Comparison of ENCODE assay signal across 10 cellular contexts in the genomic region with DNA sequence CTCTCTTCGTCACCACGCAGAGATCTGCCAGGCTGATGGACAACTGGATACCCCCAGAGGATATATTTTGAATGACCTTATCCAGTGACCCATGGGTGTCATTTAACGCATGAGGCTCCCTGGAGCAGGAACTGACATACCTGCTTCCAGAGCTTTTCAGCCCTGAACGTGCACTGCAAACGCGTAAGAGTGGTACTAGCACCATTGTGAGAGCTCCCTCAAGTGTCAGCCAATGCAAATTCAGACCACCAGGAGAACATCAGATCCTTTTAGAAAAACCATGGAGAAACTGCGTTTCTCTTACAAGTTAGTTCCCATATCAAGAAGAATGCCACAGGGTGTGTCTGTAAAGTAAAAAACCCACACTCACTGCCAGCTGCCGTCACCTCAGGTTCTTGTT. TPM values are rescaled to one million over a fixed set of nuclear protein-coding genes. Genes with fewer than 3 reads are reported as not detected.
DNase-seq lines count a peak whose midpoint lies in the region; ATAC-seq and TF ChIP-seq lines count a peak whose summit lies in the region.
"Had no signal": no experiment of that assay in that cellular context is flagged by ENCODE, and none has a peak within 500 bp of the region (broad histone marks: within the 10 kb centered on the region; RNA-seq: fewer than 3 reads in every experiment).

No MANE protein-coding gene starts in this region.

- H3K4me3 ChIP-seq in CD4-positive, CD25-positive, alpha-beta regulatory T cell (ENCODE audit: low read depth, low read length): no peak overlapping the region
- H3K4me3 ChIP-seq in RWPE2 (ENCODE audit: severe bottlenecking) (no peak overlapping the region), spleen (no peak overlapping the region)
- H3K4me3 ChIP-seq: uterus had no signal

- H3K79me2 ChIP-seq in H9 (ENCODE audit: insufficient read depth, low read length): no peaks in the 10 kb centered on the region

- H4K20me1 ChIP-seq in H9 (ENCODE audit: control insufficient read depth, insufficient read depth, insufficient read length): no peaks in the 10 kb centered on the region

- H3K4me1 Mint-ChIP-seq in CD4-positive, CD25-positive, alpha-beta regulatory T cell: no peaks in the 10 kb centered on the region
- no peaks in the 10 kb centered on the region for H3K4me1 Mint-ChIP-seq in H9
- H3K4me1 Mint-ChIP-seq in activated CD8-positive, alpha-beta memory T cell treated with anti-CD3 and anti-CD28 coated beads, Interleukin-2, amount 10 ng/mL, durations not matched to agents 7 days and 5 days: no peaks in the 10 kb centered on the region

- H3K4me2 ChIP-seq in H9 (ENCODE audit: insufficient read depth, insufficient read length, low read length): no peak overlapping the region

- TF ChIP-seq CTCF in H9 (conservative IDR thresholded peaks at IDR 0.05) (peak; percentile 47), RWPE2 (IDR thresholded peaks at IDR 0.05; ENCODE audit: poor library complexity, severe bottlenecking) (peak; percentile 19), spleen (IDR thresholded peaks at IDR 0.05 in 8 of 11, conservative IDR thresholded peaks at IDR 0.05 in 3 of 11) (no peak)

- H3K27ac Mint-ChIP-seq in CD4-positive, CD25-positive, alpha-beta regulatory T cell: no peak overlapping the region
- no peak overlapping the region for H3K27ac Mint-ChIP-seq in H9
- H3K27ac Mint-ChIP-seq in activated CD8-positive, alpha-beta memory T cell treated with anti-CD3 and anti-CD28 coated beads, Interleukin-2, amount 10 ng/mL, durations not matched to agents 7 days and 5 days: no peak overlapping the region

- H3K27me3 Mint-ChIP-seq in CD4-positive, CD25-positive, alpha-beta regulatory T cell: peaks cover 4% of the 10 kb centered on the region
- peaks cover 9% of the 10 kb centered on the region; the same call in 1 of the 2 replicates for H3K27me3 Mint-ChIP-seq in H9 (ENCODE audit: low read depth)
- H3K27me3 Mint-ChIP-seq in activated CD8-positive, alpha-beta memory T cell treated with anti-CD3 and anti-CD28 coated beads, Interleukin-2, amount 10 ng/mL, durations not matched to agents 7 days and 5 days: peaks cover 6% of the 10 kb centered on the region

- H2BK12ac ChIP-seq in H9 (ENCODE audit: insufficient read length, low read depth, low read length): no peak overlapping the region

- H3K9me3 ChIP-seq in CD4-positive, CD25-positive, alpha-beta regulatory T cell (ENCODE audit: control insufficient read depth in 2 of 2, low read length in 2 of 2): no peaks in the 10 kb centered on the region
- H3K9me3 ChIP-seq in H9 (ENCODE audit: control insufficient read depth, low read depth, low read length): peaks cover 36% of the 10 kb centered on the region
- H3K9me3 ChIP-seq in RWPE2 (ENCODE audit: severe bottlenecking): no peaks in the 10 kb centered on the region
- peaks cover 0 to 6% (median 0%) of the 10 kb centered on the region in 8 donors for H3K9me3 ChIP-seq in spleen
- H3K9me3 ChIP-seq: uterus had no signal

- H3K36me3 Mint-ChIP-seq in CD4-positive, CD25-positive, alpha-beta regulatory T cell: no peaks in the 10 kb centered on the region
- H3K36me3 Mint-ChIP-seq in H9 (ENCODE audit: insufficient read depth in 1 of 3, low read depth in 3 of 3): 0 out of 7 replicates have a peak, but pooled peaks cover 0 to 2% (median 0%) of the 10 kb centered on the region in 3 experiments
- no peaks in the 10 kb centered on the region for H3K36me3 Mint-ChIP-seq in activated CD8-positive, alpha-beta memory T cell treated with anti-CD3 and anti-CD28 coated beads, Interleukin-2, amount 10 ng/mL, durations not matched to agents 7 days and 5 days

- H2BK120ac ChIP-seq in H9 (ENCODE audit: low read depth, low read length, poor library complexity, severe bottlenecking): no peak overlapping the region

- no peak overlapping the region for H4K8ac ChIP-seq in H9 (replicated peaks; ENCODE audit: insufficient read length, low read depth, low read length)

- H3K18ac ChIP-seq in H9 (ENCODE audit: insufficient read length, low read depth, low read length): no peak overlapping the region

- no peak overlapping the region for H3K27ac ChIP-seq in CD4-positive, CD25-positive, alpha-beta regulatory T cell (ENCODE audit: insufficient read depth, low read length, poor library complexity, severe bottlenecking)
- H3K27ac ChIP-seq in H9 (ENCODE audit: insufficient read length, low read depth, low read length) (no peak overlapping the region), RWPE2 (ENCODE audit: poor library complexity, severe bottlenecking) (no peak overlapping the region), spleen (no peak overlapping the region)
- H3K27ac ChIP-seq: uterus had no signal

- no peaks in the 10 kb centered on the region for H3K36me3 ChIP-seq in CD4-positive, CD25-positive, alpha-beta regulatory T cell (ENCODE audit: control insufficient read depth, insufficient read depth, low read length)
- H3K36me3 ChIP-seq in RWPE2 (ENCODE audit: low read depth) (no peaks in the 10 kb centered on the region), spleen (no peaks in the 10 kb centered on the region)
- H3K36me3 ChIP-seq: uterus had no signal

- no peak overlapping the region for H2AK5ac ChIP-seq in H9 (ENCODE audit: insufficient read length, low read length)

- H3T11ph ChIP-seq in H9 (ENCODE audit: low read length): no peak overlapping the region

- H2BK5ac ChIP-seq in H9 (ENCODE audit: insufficient read length, low read length): no peak overlapping the region

- H3K56ac ChIP-seq in H9 (ENCODE audit: insufficient read length, low read depth, low read length): no peak overlapping the region

- ATAC-seq in CD4-positive, CD25-positive, alpha-beta regulatory T cell (ENCODE audit: low read depth in 2 of 2): no peak
- no peak for ATAC-seq in RWPE2 (ENCODE audit: low read depth)
- no peak for ATAC-seq in HG02884 (IDR thresholded peaks at IDR 0.05; ENCODE audit: unreplicated experiment)
- ATAC-seq in HG03571 (IDR thresholded peaks at IDR 0.05; ENCODE audit: unreplicated experiment): no peak
- no peak for ATAC-seq in activated CD8-positive, alpha-beta memory T cell treated with anti-CD3 and anti-CD28 coated beads, Interleukin-2, amount 10 ng/mL, durations not matched to agents 7 days and 5 days

- no peak overlapping the region for H2BK20ac ChIP-seq in H9 (ENCODE audit: low read depth, low read length, poor library complexity, severe bottlenecking)

- peak in 2 of 3 donors; percentile 5 to 8 for DNase-seq in CD4-positive, CD25-positive, alpha-beta regulatory T cell
- DNase-seq in H9 (no peak), RWPE2 (ENCODE audit: low spot score) (no peak), kidney glomerular epithelial cell (lab: John Stamatoyannopoulos, UW) (peak; percentile 11), spleen (no peak)
- no peak for DNase-seq in activated CD8-positive, alpha-beta memory T cell treated with anti-CD3 and anti-CD28 coated beads, Interleukin-2, amount 10 ng/mL, durations not matched to agents 7 days and 5 days
- DNase-seq: uterus had no signal

- intact Hi-C loops in spleen (cut with DNase I; ENCODE audit: low total_unique reads): no loop called here

- no peak overlapping the region for H3K9ac ChIP-seq in H9 (ENCODE audit: extremely low read depth, insufficient read length, low read length)

- no peak for TF ChIP-seq POLR2A in spleen (IDR thresholded peaks at IDR 0.05)

- H3K9me3 Mint-ChIP-seq in CD4-positive, CD25-positive, alpha-beta regulatory T cell: no peaks in the 10 kb centered on the region
- H3K9me3 Mint-ChIP-seq in H9: peaks cover 68 to 83% of the 10 kb centered on the region in 2 experiments
- H3K9me3 Mint-ChIP-seq in activated CD8-positive, alpha-beta memory T cell treated with anti-CD3 and anti-CD28 coated beads, Interleukin-2, amount 10 ng/mL, durations not matched to agents 7 days and 5 days (ENCODE audit: low read depth): no peaks in the 10 kb centered on the region

- no peak overlapping the region for H3K4me3 Mint-ChIP-seq in CD4-positive, CD25-positive, alpha-beta regulatory T cell
- no peak overlapping the region for H3K4me3 Mint-ChIP-seq in H9
- H3K4me3 Mint-ChIP-seq in activated CD8-positive, alpha-beta memory T cell treated with anti-CD3 and anti-CD28 coated beads, Interleukin-2, amount 10 ng/mL, durations not matched to agents 7 days and 5 days: no peak overlapping the region

- H4K91ac ChIP-seq in H9 (ENCODE audit: insufficient read length, low read depth, low read length): no peak overlapping the region

- H3K79me1 ChIP-seq in H9 (ENCODE audit: insufficient read depth, low read depth, low read length, poor library complexity, severe bottlenecking): no peaks in the 10 kb centered on the region

- H3K4me1 ChIP-seq in CD4-positive, CD25-positive, alpha-beta regulatory T cell (ENCODE audit: control insufficient read depth, insufficient read depth, low read length, poor library complexity, severe bottlenecking): no peaks in the 10 kb centered on the region
- H3K4me1 ChIP-seq in H9 (ENCODE audit: insufficient read depth, low read length) (no peaks in the 10 kb centered on the region), RWPE2 (ENCODE audit: insufficient read depth, poor library complexity, severe bottlenecking) (peaks cover 12% of the 10 kb centered on the region), spleen (no peaks in the 10 kb centered on the region)
- H3K4me1 ChIP-seq: uterus had no signal

- H4K5ac ChIP-seq in H9 (ENCODE audit: insufficient read length, low read depth, low read length): no peak overlapping the region

- no peaks in the 10 kb centered on the region for H3K23me2 ChIP-seq in H9 (ENCODE audit: insufficient read length, low read depth, low read length, poor library complexity, severe bottlenecking)

- H3K27me3 ChIP-seq in CD4-positive, CD25-positive, alpha-beta regulatory T cell (ENCODE audit: control insufficient read depth, insufficient read depth, low read length): no peaks in the 10 kb centered on the region
- H3K27me3 ChIP-seq in H9 (ENCODE audit: insufficient read depth, low read length): peaks cover 2% of the 10 kb centered on the region; the same call in 1 of the 2 replicates
- no peaks in the 10 kb centered on the region for H3K27me3 ChIP-seq in RWPE2 (ENCODE audit: insufficient read depth, poor library complexity, severe bottlenecking)
- peaks cover 0 to 9% (median 0%) of the 10 kb centered on the region in 7 donors for H3K27me3 ChIP-seq in spleen (replicated peaks in 1 of 7)

- CTCF ChIA-PET in activated CD8-positive, alpha-beta memory T cell treated with anti-CD3 and anti-CD28 coated beads, Interleukin-2, amount 10 ng/mL, durations not matched to agents 7 days and 5 days (lab: Charles Lee): interaction anchor here (0.8 to 2.2 kb wide), 4 partner anchors 25 to 497 kb away, joined by 3 to 11 read pairs (median 6); no protein-coding TSS in a partner anchor

- no peak overlapping the region for H3K14ac ChIP-seq in H9 (ENCODE audit: insufficient read depth, low read length)

- H3K4ac ChIP-seq in H9 (ENCODE audit: low read depth, low read length): no peak overlapping the region

- no peak overlapping the region for H2AFZ ChIP-seq in H9 (ENCODE audit: low read length)

- WGBS in H9 (ENCODE audit: extremely low coverage, insufficient read length, low lambda C conversion rate): no CpG with 5 or more reads among the region's 8 CpGs
- WGBS in spleen, 5 donors: 31 to 56% (median 32%) methylated on average over 7 to 8 of the region's 8 CpGs

- no peak overlapping the region for H2BK15ac ChIP-seq in H9 (ENCODE audit: low read depth, low read length)

- H3K23ac ChIP-seq in H9 (ENCODE audit: insufficient read length, low read depth, low read length): no peak overlapping the region

RNA-seq across cellular contexts. Expression of gene TREX2, which starts 7.3 kb away (rescaled TPM):
- 3.8 TPM for total RNA-seq in CD4-positive, CD25-positive, alpha-beta regulatory T cell
- under 1 TPM; 0.30 to 1.00 (median 0.59) TPM for polyA plus RNA-seq in CD4-positive, CD25-positive, alpha-beta regulatory T cell
- total RNA-seq in H9 (2021): 1.1 and 1.3 TPM in 2 replicates
- 1 to 10 TPM; 1.2 to 6.4 (median 3.7) TPM for total RNA-seq in spleen
- 1 to 10 TPM; 1.1 to 1.8 (median 1.3) TPM for polyA plus RNA-seq in spleen
- total RNA-seq in activated CD8-positive, alpha-beta memory T cell treated with anti-CD3 and anti-CD28 coated beads, Interleukin-2, amount 10 ng/mL, durations not matched to agents 7 days and 5 days: 1 to 10 TPM; 1.8 to 2.0 TPM

RNA-seq across cellular contexts. Expression of gene ZFP92, which starts 27.2 kb away (rescaled TPM):
- total RNA-seq in CD4-positive, CD25-positive, alpha-beta regulatory T cell: 0.22 TPM
- under 1 TPM in 3 of 4 donors, not detected in 1; 0.03 to 0.14 (median 0.06) TPM for polyA plus RNA-seq in CD4-positive, CD25-positive, alpha-beta regulatory T cell
- total RNA-seq in H9 (2021): 0.66 and 0.68 TPM in 2 replicates
- total RNA-seq in spleen: 1 to 10 TPM; 1.5 to 3.4 (median 2.4) TPM
- under 1 TPM; 0.26 to 0.83 (median 0.50) TPM for polyA plus RNA-seq in spleen
- total RNA-seq in activated CD8-positive, alpha-beta memory T cell treated with anti-CD3 and anti-CD28 coated beads, Interleukin-2, amount 10 ng/mL, durations not matched to agents 7 days and 5 days: 1 to 10 TPM; 1.7 to 2.2 TPM

RNA-seq across cellular contexts. Expression of gene HAUS7, which starts 31.9 kb away (rescaled TPM):
- 43.1 TPM for total RNA-seq in CD4-positive, CD25-positive, alpha-beta regulatory T cell
- polyA plus RNA-seq in CD4-positive, CD25-positive, alpha-beta regulatory T cell: 10 to 100 TPM; 28.0 to 37.4 (median 33.4) TPM
- total RNA-seq in H9 (2021) (43.1 and 45.3 TPM in 2 replicates), spleen (10 to 100 TPM; 23.6 to 36.2 (median 33.2) TPM)
- polyA plus RNA-seq in spleen: 10 to 100 TPM; 36.6 to 83.7 (median 79.8) TPM
- 10 to 100 TPM; 54.4 to 56.3 TPM for total RNA-seq in activated CD8-positive, alpha-beta memory T cell treated with anti-CD3 and anti-CD28 coated beads, Interleukin-2, amount 10 ng/mL, durations not matched to agents 7 days and 5 days

RNA-seq across cellular contexts. Expression of gene PNMA6E, which starts 37.4 kb away (rescaled TPM):
- not detected for total RNA-seq in CD4-positive, CD25-positive, alpha-beta regulatory T cell
- not detected for polyA plus RNA-seq in CD4-positive, CD25-positive, alpha-beta regulatory T cell
- not detected in 2 replicates for total RNA-seq in H9 (2021)
- not detected for total RNA-seq in spleen
- not detected for polyA plus RNA-seq in spleen
- total RNA-seq in activated CD8-positive, alpha-beta memory T cell treated with anti-CD3 and anti-CD28 coated beads, Interleukin-2, amount 10 ng/mL, durations not matched to agents 7 days and 5 days: not detected
- total RNA-seq: pulmonary artery endothelial cell, uterus had no signal

RNA-seq across cellular contexts. Expression of gene BGN, which starts 56.3 kb away (rescaled TPM):
- not detected for total RNA-seq in CD4-positive, CD25-positive, alpha-beta regulatory T cell
- polyA plus RNA-seq in CD4-positive, CD25-positive, alpha-beta regulatory T cell: not detected
- total RNA-seq in H9 (2021): 1.2 and 1.5 TPM in 2 replicates
- total RNA-seq in spleen: 100 to 1,000 TPM; 180 to 370 (median 268) TPM
- polyA plus RNA-seq in spleen: 100 to 1,000 TPM in 1 of 3 donors, 10 to 100 TPM in 2; 37.1 to 109 (median 40.1) TPM
- not detected for total RNA-seq in activated CD8-positive, alpha-beta memory T cell treated with anti-CD3 and anti-CD28 coated beads, Interleukin-2, amount 10 ng/mL, durations not matched to agents 7 days and 5 days

Comparison
In these comparisons a context has a peak if more than half of its experiments do, and no peak if none do; other contexts are left out.
1. DNase-seq: peak in CD4-positive, CD25-positive, alpha-beta regulatory T cell (2 of 3) and kidney glomerular epithelial cell (single experiment); none in H9 (single experiment), RWPE2 (single experiment), spleen (single experiment) and activated CD8-positive, alpha-beta memory T cell treated with anti-CD3 and anti-CD28 coated beads, Interleukin-2, amount 10 ng/mL, durations not matched to agents 7 days and 5 days (single experiment).
2. CTCF ChIP-seq: peak in H9 (single experiment) and RWPE2 (single experiment); none in spleen (0 of 11).